8 cellular contexts compared by ENCODE assay signal in genomic region chr12:89019439-89020120, GRCh38.
A peak's percentile ranks its signal among the peaks of the same experiment; 100 is the strongest.
DNase-seq lines count a peak whose midpoint lies in the region; ATAC-seq and TF ChIP-seq lines count a peak whose summit lies in the region.

No MANE protein-coding gene starts in this region.

- WGBS in adrenal gland, 4 donors: 3 to 5% (median 4%) methylated on average over 14 of the region's 14 CpGs

- H3K9me3 ChIP-seq in adrenal gland (replicated peaks in 1 of 3): no peaks in the 10 kb centered on the region
- no peaks in the 10 kb centered on the region for H3K9me3 ChIP-seq in left ventricle myocardium inferior (replicated peaks)

- intact Hi-C loops in adrenal gland (cut with DNase I) (loop anchor here (5.0 to 10.0 kb wide), 3 partner anchors 443 to 508 kb away; partner anchors contain the start of genes POC1B (in 2 of the 2) and GALNT4 (in 1 of the 2)), left ventricle myocardium inferior (cut with micrococcal nuclease) (loop anchor here (2.0 to 5.0 kb wide), 2 partner anchors 441 to 508 kb away; partner anchors contain the start of gene POC1B)

- TF ChIP-seq POLR2A in adrenal gland (IDR thresholded peaks at IDR 0.05): no peak

- H3K27ac ChIP-seq in adrenal gland (no peak overlapping the region), left ventricle myocardium inferior (replicated peaks) (no peak overlapping the region), rectal smooth muscle tissue (ENCODE audit: low read depth, low read length) (no peak overlapping the region)

- DNase-seq in NCI-H1417 treated with DMSO at 0.1 percent for 48 hours (lab: John Stamatoyannopoulos, UW) (peak; percentile 83), SW 1271 (lab: John Stamatoyannopoulos, UW) (peak; percentile 47 to 85), adrenal gland (peak; percentile 73 to 94 (median 81)), left ventricle myocardium inferior (peak; percentile 46), cortex of kidney (lab: John Stamatoyannopoulos, UW) (no peak)

- ATAC-seq in GM18502 (IDR thresholded peaks at IDR 0.05; ENCODE audit: poor library complexity, unreplicated experiment) (peak; percentile 99), HG02884 (IDR thresholded peaks at IDR 0.05; ENCODE audit: unreplicated experiment) (peak; percentile 95)

- H3K4me1 ChIP-seq in adrenal gland (replicated peaks in 1 of 2) (peaks cover 0 to 14% of the 10 kb centered on the region in 2 donors), left ventricle myocardium inferior (peaks cover 12% of the 10 kb centered on the region), rectal smooth muscle tissue (ENCODE audit: control insufficient read depth, insufficient read depth, low read length) (peaks cover 3% of the 10 kb centered on the region)

- no peak overlapping the region for H3K9ac ChIP-seq in rectal smooth muscle tissue (ENCODE audit: low read length)

- peak overlapping the region in 1 of 4 donors; percentile 51 for H3K4me3 ChIP-seq in adrenal gland
- H3K4me3 ChIP-seq in left ventricle myocardium inferior: peak overlapping the region; percentile 50
- H3K4me3 ChIP-seq in rectal smooth muscle tissue (ENCODE audit: low read length): peak overlapping the region; percentile 54

- TF ChIP-seq CTCF in adrenal gland (IDR thresholded peaks at IDR 0.05): peak; percentile 67 to 91 (median 84)
- TF ChIP-seq CTCF in left ventricle myocardium inferior (IDR thresholded peaks at IDR 0.05; ENCODE audit: borderline replicate concordance): peak; percentile 93

- H3K36me3 ChIP-seq in adrenal gland (replicated peaks in 1 of 2): no peaks in the 10 kb centered on the region
- H3K36me3 ChIP-seq in left ventricle myocardium inferior: no peaks in the 10 kb centered on the region
- no peaks in the 10 kb centered on the region for H3K36me3 ChIP-seq in rectal smooth muscle tissue (ENCODE audit: control insufficient read depth, insufficient read depth, low read length)

- no peaks in the 10 kb centered on the region for H3K27me3 ChIP-seq in adrenal gland
- H3K27me3 ChIP-seq in left ventricle myocardium inferior (ENCODE audit: low read depth): no peaks in the 10 kb centered on the region
- H3K27me3 ChIP-seq in rectal smooth muscle tissue (ENCODE audit: control insufficient read depth, insufficient read depth, low read length): no peaks in the 10 kb centered on the region
